ENCODE assay signal across 1 cellular context in the genomic region with DNA sequence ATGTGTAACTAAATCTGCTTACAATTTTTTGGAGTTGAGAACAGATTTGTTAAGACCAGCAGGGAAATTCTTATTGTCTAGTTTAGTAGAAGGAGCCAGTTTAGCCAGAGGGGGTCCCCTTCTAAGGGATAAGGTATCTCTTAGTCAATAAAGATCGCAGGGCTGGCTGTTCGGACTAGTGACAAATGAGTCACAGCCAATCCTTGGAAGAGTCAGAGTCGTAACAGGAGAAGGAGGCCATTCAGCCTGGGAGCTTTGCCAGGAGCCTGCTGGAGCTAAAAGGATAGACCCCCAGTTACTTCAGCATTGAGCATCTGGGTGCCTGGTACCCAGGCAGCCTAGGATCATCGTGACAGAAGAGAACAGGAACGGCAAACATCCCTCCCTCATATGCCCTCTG.
TF ChIP-seq lines count a peak whose summit lies in the region.

No MANE protein-coding gene starts in this region.

TF ChIP-seq in HEK293, 187 proteins besides CTCF, POLR2A, EP300 and RAD21 (continued from another document):
- TF ChIP-seq, protein P1, sequence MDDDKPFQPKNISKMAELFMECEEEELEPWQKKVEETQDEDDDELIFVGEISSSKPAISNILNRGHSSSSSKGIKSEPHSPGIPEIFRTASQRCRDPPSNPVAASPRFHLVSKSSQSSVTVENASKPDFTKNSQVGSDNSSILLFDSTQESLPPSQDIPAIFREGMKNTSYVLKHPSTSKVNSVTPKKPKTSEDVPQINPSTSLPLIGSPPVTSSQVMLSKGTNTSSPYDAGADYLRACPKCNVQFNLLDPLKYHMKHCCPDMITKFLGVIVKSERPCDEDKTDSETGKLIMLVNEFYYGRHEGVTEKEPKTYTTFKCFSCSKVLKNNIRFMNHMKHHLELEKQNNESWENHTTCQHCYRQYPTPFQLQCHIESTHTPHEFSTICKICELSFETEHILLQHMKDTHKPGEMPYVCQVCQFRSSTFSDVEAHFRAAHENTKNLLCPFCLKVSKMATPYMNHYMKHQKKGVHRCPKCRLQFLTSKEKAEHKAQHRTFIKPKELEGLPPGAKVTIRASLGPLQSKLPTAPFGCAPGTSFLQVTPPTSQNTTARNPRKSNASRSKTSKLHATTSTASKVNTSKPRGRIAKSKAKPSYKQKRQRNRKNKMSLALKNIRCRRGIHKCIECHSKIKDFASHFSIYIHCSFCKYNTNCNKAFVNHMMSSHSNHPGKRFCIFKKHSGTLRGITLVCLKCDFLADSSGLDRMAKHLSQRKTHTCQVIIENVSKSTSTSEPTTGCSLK (tag by site-specific recombination; IDR thresholded peaks at IDR 0.05), result no peak
- TF ChIP-seq, protein P2, sequence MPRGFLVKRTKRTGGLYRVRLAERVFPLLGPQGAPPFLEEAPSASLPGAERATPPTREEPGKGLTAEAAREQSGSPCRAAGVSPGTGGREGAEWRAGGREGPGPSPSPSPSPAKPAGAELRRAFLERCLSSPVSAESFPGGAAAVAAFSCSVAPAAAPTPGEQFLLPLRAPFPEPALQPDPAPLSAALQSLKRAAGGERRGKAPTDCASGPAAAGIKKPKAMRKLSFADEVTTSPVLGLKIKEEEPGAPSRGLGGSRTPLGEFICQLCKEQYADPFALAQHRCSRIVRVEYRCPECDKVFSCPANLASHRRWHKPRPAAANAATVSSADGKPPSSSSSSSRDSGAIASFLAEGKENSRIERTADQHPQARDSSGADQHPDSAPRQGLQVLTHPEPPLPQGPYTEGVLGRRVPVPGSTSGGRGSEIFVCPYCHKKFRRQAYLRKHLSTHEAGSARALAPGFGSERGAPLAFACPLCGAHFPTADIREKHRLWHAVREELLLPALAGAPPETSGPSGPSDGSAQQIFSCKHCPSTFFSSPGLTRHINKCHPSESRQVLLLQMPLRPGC (tag by site-specific recombination; IDR thresholded peaks at IDR 0.05), result no peak
- TF ChIP-seq ZNF514 (tag by site-specific recombination; IDR thresholded peaks at IDR 0.05), result no peak
- TF ChIP-seq, protein P3, sequence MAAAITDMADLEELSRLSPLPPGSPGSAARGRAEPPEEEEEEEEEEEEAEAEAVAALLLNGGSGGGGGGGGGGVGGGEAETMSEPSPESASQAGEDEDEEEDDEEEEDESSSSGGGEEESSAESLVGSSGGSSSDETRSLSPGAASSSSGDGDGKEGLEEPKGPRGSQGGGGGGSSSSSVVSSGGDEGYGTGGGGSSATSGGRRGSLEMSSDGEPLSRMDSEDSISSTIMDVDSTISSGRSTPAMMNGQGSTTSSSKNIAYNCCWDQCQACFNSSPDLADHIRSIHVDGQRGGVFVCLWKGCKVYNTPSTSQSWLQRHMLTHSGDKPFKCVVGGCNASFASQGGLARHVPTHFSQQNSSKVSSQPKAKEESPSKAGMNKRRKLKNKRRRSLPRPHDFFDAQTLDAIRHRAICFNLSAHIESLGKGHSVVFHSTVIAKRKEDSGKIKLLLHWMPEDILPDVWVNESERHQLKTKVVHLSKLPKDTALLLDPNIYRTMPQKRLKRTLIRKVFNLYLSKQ (tag by site-specific recombination; IDR thresholded peaks at IDR 0.05; ENCODE audit: borderline replicate concordance), result no peak
TF ChIP-seq in HEK293: peak in this region for 7.
